In the genomic region with DNA sequence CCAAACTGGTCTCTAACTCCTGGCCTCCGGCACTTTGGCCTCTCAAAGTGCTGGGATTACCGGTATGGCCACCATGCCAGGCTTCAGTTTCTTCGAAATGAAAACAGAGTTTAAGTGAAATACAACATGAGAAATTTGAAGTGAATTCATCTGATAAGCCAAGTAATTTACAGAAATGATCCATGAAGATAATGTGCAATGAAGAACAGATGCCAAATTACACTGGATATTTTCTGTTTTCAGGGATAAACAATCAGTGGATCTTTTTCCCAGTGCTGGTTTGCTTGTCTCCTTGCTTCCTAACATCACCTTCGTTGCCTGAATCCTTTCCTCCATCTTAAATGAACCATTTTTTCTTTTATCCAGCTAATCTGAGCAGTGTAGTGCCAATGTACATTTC, we compare ENCODE assay signal across 28 cellular contexts.
"Had no signal": no experiment of that assay in that cellular context is flagged by ENCODE, and none has a peak within 500 bp of the region (broad histone marks: within the 10 kb centered on the region; RNA-seq: fewer than 3 reads in every experiment).

No MANE protein-coding gene starts in this region.

- H3K4me2 ChIP-seq: neural progenitor cell, smooth muscle cell had no signal

- H3K27ac Mint-ChIP-seq: natural killer cell; nephron; neural progenitor cell; progenitor cell of endocrine pancreas; stimulated activated effector memory CD8-positive, alpha-beta T cell treated with anti-CD3 and anti-CD28 coated beads, Interleukin-12 subunit alpha, Interleukin-12 subunit beta, amount 100 ng/mL, for 72 hours; stimulated activated naive B cell treated with anti-CD40 and anti-IgM and Interleukin-4, amounts not matched to agents 10 μg/mL and 1 μg/mL and 100 μg/mL, for 72 hours; type B pancreatic cell had no signal

- ATAC-seq: naive thymus-derived CD4-positive, alpha-beta T cell; natural killer cell; psoas muscle; right cardiac atrium; sciatic nerve; stimulated activated effector memory CD8-positive, alpha-beta T cell treated with anti-CD3 and anti-CD28 coated beads, Interleukin-12 subunit alpha, Interleukin-12 subunit beta, amount 100 ng/mL, for 72 hours; stimulated activated naive B cell treated with anti-CD40 and anti-IgM and Interleukin-4, amounts not matched to agents 10 μg/mL and 1 μg/mL and 100 μg/mL, for 72 hours; upper lobe of right lung had no signal

- DNase-seq: naive thymus-derived CD4-positive, alpha-beta T cell; natural killer cell; occipital lobe; ovary; posterior cingulate gyrus; psoas muscle; right cardiac atrium; spleen; stimulated activated CD4-positive, alpha-beta T cell treated with anti-CD3 and anti-CD28 coated beads, Interleukin-12 subunit alpha, Interleukin-12 subunit beta, amount 100 ng/mL, for 4 hours; stimulated activated CD4-positive, alpha-beta T cell treated with anti-CD3 and anti-CD28 coated beads, Interleukin-1b, Interleukin-23, amount 100 ng/mL, for 48 hours; stimulated activated CD4-positive, alpha-beta T cell treated with anti-CD3 and anti-CD28 coated beads, Interleukin-4, amount 100 ng/mL, for 1 hour; stimulated activated naive B cell treated with anti-CD40 and anti-IgM and Interleukin-4, amounts not matched to agents 10 μg/mL and 1 μg/mL and 100 μg/mL, for 72 hours; stimulated activated naive CD4-positive, alpha-beta T cell treated with Interleukin-2 at 50 U/mL for 16 hours; stomach; thyroid gland; upper lobe of right lung; uterus had no signal

- H3K27ac ChIP-seq: neural progenitor cell, ovary, parathyroid adenoma, psoas muscle, skin epidermis, spleen, stomach, thoracic aorta, thyroid gland, tibial nerve, upper lobe of right lung, uterus had no signal

- H3K9me3 Mint-ChIP-seq: naive thymus-derived CD4-positive, alpha-beta T cell; natural killer cell; nephron; neural progenitor cell; stimulated activated effector memory CD8-positive, alpha-beta T cell treated with anti-CD3 and anti-CD28 coated beads, Interleukin-12 subunit alpha, Interleukin-12 subunit beta, amount 100 ng/mL, for 72 hours; stimulated activated naive B cell treated with anti-CD40 and anti-IgM and Interleukin-4, amounts not matched to agents 10 μg/mL and 1 μg/mL and 100 μg/mL, for 72 hours; type B pancreatic cell had no signal

- H3K79me2 ChIP-seq: parathyroid adenoma had no signal

- H3K27me3 Mint-ChIP-seq: naive thymus-derived CD4-positive, alpha-beta T cell; progenitor cell of endocrine pancreas; type B pancreatic cell had no signal

- H3K4me1 ChIP-seq: neural progenitor cell, parathyroid adenoma, psoas muscle, stomach, thyroid gland, tibial nerve, upper lobe of right lung, uterus had no signal

- H3K4me3 Mint-ChIP-seq: naive thymus-derived CD4-positive, alpha-beta T cell; natural killer cell; nephron; neural progenitor cell; stimulated activated effector memory CD8-positive, alpha-beta T cell treated with anti-CD3 and anti-CD28 coated beads, Interleukin-12 subunit alpha, Interleukin-12 subunit beta, amount 100 ng/mL, for 72 hours; stimulated activated naive B cell treated with anti-CD40 and anti-IgM and Interleukin-4, amounts not matched to agents 10 μg/mL and 1 μg/mL and 100 μg/mL, for 72 hours; type B pancreatic cell had no signal

- H3K27me3 ChIP-seq: neural progenitor cell, ovary, spleen, stomach, thyroid gland, tibial nerve, upper lobe of right lung, uterus had no signal

- H2AFZ ChIP-seq: neural progenitor cell, parathyroid adenoma had no signal

- H3K36me3 ChIP-seq: neural progenitor cell, ovary, spleen, stomach, thoracic aorta, thyroid gland, tibial nerve, upper lobe of right lung, uterus had no signal

- H3K4me1 Mint-ChIP-seq: nephron; stimulated activated effector memory CD8-positive, alpha-beta T cell treated with anti-CD3 and anti-CD28 coated beads, Interleukin-12 subunit alpha, Interleukin-12 subunit beta, amount 100 ng/mL, for 72 hours had no signal

- H3K9me3 ChIP-seq: ovary, psoas muscle, spleen, stomach, thoracic aorta, thyroid gland, tibial nerve, upper lobe of right lung, uterus had no signal

- H3K36me3 Mint-ChIP-seq: natural killer cell; neural progenitor cell; stimulated activated effector memory CD8-positive, alpha-beta T cell treated with anti-CD3 and anti-CD28 coated beads, Interleukin-12 subunit alpha, Interleukin-12 subunit beta, amount 100 ng/mL, for 72 hours; stimulated activated naive B cell treated with anti-CD40 and anti-IgM and Interleukin-4, amounts not matched to agents 10 μg/mL and 1 μg/mL and 100 μg/mL, for 72 hours; type B pancreatic cell had no signal

- H3K9ac ChIP-seq: neural progenitor cell, parathyroid adenoma had no signal

- H3K4me3 ChIP-seq: neural progenitor cell, ovary, psoas muscle, skin epidermis, smooth muscle cell, spleen, stomach, thoracic aorta, thyroid gland, tibial nerve, upper lobe of right lung, uterus had no signal
